8 cellular contexts compared by ENCODE assay signal in the genomic region with DNA sequence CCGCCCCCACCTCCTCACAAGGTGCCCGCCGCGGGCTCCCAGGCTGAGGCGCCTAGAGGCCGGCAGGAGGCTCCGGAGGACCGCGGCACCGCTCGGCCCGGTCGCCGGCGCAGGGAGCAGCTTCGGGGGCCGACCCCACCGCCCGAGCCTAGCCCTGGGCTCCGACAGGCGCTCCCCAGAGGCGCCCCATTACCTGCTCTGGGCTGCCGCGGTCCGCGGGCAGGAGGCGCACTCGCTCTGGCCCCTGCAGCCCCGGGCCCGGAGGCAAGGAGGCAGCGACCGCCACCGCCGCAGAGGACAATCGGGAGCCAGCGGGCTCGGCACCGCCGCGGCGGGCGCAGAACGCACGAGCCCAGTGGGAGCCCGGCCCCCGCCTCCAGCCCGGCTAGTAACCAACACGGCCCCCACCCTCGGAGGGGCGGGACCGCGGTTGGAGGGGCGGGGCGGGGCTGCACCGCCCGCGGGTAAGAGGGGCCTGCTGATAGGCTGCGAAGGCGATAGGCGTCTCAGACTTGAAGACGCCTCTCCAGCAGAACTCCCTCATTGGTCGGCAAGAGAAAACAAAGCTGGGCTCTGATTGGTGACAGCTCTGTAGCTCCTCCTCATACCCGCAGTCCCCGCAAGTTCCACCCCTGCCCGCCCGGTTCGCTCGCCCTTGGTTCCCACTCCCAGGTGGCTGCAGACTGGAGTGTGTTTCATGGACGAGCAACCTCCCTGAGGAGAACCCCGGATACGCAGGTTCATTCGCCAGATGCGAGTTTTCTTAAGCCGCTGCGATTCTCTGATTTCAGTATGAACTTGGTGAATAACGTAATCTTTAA. TPM values are rescaled to one million over a fixed set of nuclear protein-coding genes. Genes with fewer than 3 reads are reported as not detected.
DNase-seq lines count a peak whose midpoint lies in the region; ATAC-seq, FAIRE-seq and TF ChIP-seq lines count a peak whose summit lies in the region.

A gene (minus strand): TSS at position 397 of the 821 bp plus-strand sequence. CDS start 64,460 bp downstream, outside the sequence.

- peak; percentile 99 for ATAC-seq in HG02885 (IDR thresholded peaks at IDR 0.05; ENCODE audit: poor library complexity, unreplicated experiment)
- peak; percentile 98 to 100 (median 99) for ATAC-seq in heart right ventricle

- TF ChIP-seq EP300 in transverse colon (IDR thresholded peaks at IDR 0.05; ENCODE audit: low read depth): no peak

- H3K14ac ChIP-seq in trophoblast cell (ENCODE audit: low read length): peak within 1 kb of the TSS; percentile 71

- H4K12ac ChIP-seq in trophoblast cell (ENCODE audit: low read depth, low read length): peak within 1 kb of the TSS; percentile 28

- no peak for TF ChIP-seq POLR2A in GM12892 (IDR thresholded peaks at IDR 0.05; ENCODE audit: low read depth, low read length)
- peak; percentile 85 for TF ChIP-seq POLR2A in transverse colon (IDR thresholded peaks at IDR 0.05)

- WGBS in heart right ventricle, 2 donors: 0% methylated on average over 52 to 76 of the region's 76 CpGs
- no CpG with 5 or more reads among the region's 76 CpGs for WGBS in trophoblast cell (ENCODE audit: extremely low coverage, insufficient coverage, insufficient read length)
- WGBS in transverse colon (ENCODE audit: low coverage in 1 of 2), 2 donors: 0% methylated on average over 13 of the region's 76 CpGs; no CpG with 5 or more reads in 1 of the 2 donors

- no peak within 1 kb of the TSS for H3K23ac ChIP-seq in trophoblast cell (ENCODE audit: low read length)

- peaks cover 5% of the 10 kb centered on the region for H3K79me1 ChIP-seq in trophoblast cell (ENCODE audit: low read length)

- H3K79me2 ChIP-seq in trophoblast cell (ENCODE audit: control insufficient read depth, insufficient read depth, low read length, poor library complexity): no peaks in the 10 kb centered on the region

- H3K9ac ChIP-seq in trophoblast cell (ENCODE audit: low read length): peak within 1 kb of the TSS; percentile 93

- peak within 1 kb of the TSS; percentile 92 for H3K4me2 ChIP-seq in trophoblast cell (ENCODE audit: low read length)

- H4K8ac ChIP-seq in trophoblast cell (ENCODE audit: low read depth, low read length): peak within 1 kb of the TSS; percentile 73

- TF ChIP-seq CTCF in heart right ventricle (IDR thresholded peaks at IDR 0.05) (peak in 7 of 9 donors; percentile 14 to 57 (median 52)), transverse colon (IDR thresholded peaks at IDR 0.05) (peak; percentile 42 to 63 (median 55))

- H2AK5ac ChIP-seq in trophoblast cell (ENCODE audit: low read length): no peak within 1 kb of the TSS

- H3K4ac ChIP-seq in trophoblast cell (ENCODE audit: low read depth, low read length): peak within 1 kb of the TSS; percentile 18

- peak within 1 kb of the TSS; percentile 62 for H4K91ac ChIP-seq in trophoblast cell (ENCODE audit: low read depth, low read length)

- H2AFZ ChIP-seq in trophoblast cell (ENCODE audit: insufficient read depth, low read length, poor library complexity): peak within 1 kb of the TSS; percentile 62

- DNase-seq in GM12892 (ENCODE audit: insufficient read length) (peak; percentile 80), NCI-H146 treated with DMSO at 0.1 percent for 48 hours (lab: John Stamatoyannopoulos, UW; ENCODE audit: unreplicated experiment) (peak; percentile 83), T-helper 1 cell (peak; percentile 90 to 97 (median 93)), amniotic stem cell (lab: John Stamatoyannopoulos, UW) (peak; percentile 93), heart right ventricle (peak; percentile 93 to 96), trophoblast cell (peak; percentile 98 to 99), transverse colon (peak; percentile 95)

- H3K4me1 ChIP-seq in heart right ventricle (peaks cover 0 to 32% (median 12%) of the 10 kb centered on the region in 9 donors), trophoblast cell (ENCODE audit: control insufficient read depth in 1 of 2, insufficient read depth in 2 of 2, low read length in 2 of 2) (peaks cover 0 to 2% of the 10 kb centered on the region in 2 experiments), transverse colon (peaks cover 0 to 23% (median 15%) of the 10 kb centered on the region in 4 donors)

- H2BK5ac ChIP-seq in trophoblast cell (ENCODE audit: low read depth, low read length, poor library complexity): peak within 1 kb of the TSS; percentile 60

- H3K9me3 ChIP-seq in heart right ventricle: no peaks in the 10 kb centered on the region
- H3K9me3 ChIP-seq in trophoblast cell (ENCODE audit: insufficient read depth, low read depth, low read length): no peaks in the 10 kb centered on the region
- H3K9me3 ChIP-seq in transverse colon: no peaks in the 10 kb centered on the region

- H3K18ac ChIP-seq in trophoblast cell (ENCODE audit: low read length): peak within 1 kb of the TSS; percentile 50

- H3K27ac ChIP-seq in heart right ventricle: peak within 1 kb of the TSS; percentile 64 to 90 (median 84)
- H3K27ac ChIP-seq in trophoblast cell (ENCODE audit: low read depth, low read length): peak within 1 kb of the TSS; percentile 66
- H3K27ac ChIP-seq in transverse colon: peak within 1 kb of the TSS; percentile 92 to 97 (median 96)

- peak; percentile 92 for FAIRE-seq in GM12892 (lab: Jason Lieb, UNC)

- H2BK120ac ChIP-seq in trophoblast cell (ENCODE audit: insufficient read depth, low read length, poor library complexity): peak within 1 kb of the TSS; percentile 54

- no peaks in the 10 kb centered on the region for H3K36me3 ChIP-seq in heart right ventricle
- H3K36me3 ChIP-seq in trophoblast cell (ENCODE audit: control insufficient read depth in 1 of 2, insufficient read depth in 2 of 2, low read length in 2 of 2): no peaks in the 10 kb centered on the region
- no peaks in the 10 kb centered on the region for H3K36me3 ChIP-seq in transverse colon

- H3K4me3 ChIP-seq in heart right ventricle (peak within 1 kb of the TSS; percentile 39 to 98 (median 89)), trophoblast cell (ENCODE audit: low read depth, low read length) (peak within 1 kb of the TSS; percentile 91), transverse colon (peak within 1 kb of the TSS; percentile 63 to 98 (median 84))

- intact Hi-C loops in heart right ventricle (cut with DNase I) (loop anchor here in 8 of 10 donors (1.0 to 5.0 kb wide), 7 partner anchors 23 to 82 kb away; no protein-coding TSS in a partner anchor), transverse colon (cut with DNase I; ENCODE audit: low total_unique reads) (loop anchor here (2.0 kb wide), 2 partner anchors 32 to 80 kb away; no protein-coding TSS in a partner anchor)

- in situ Hi-C loops in transverse colon (cut with MboI; ENCODE audit: low pct_ligation_motif_present in 1 of 4, low pct_unique_long_range_greater_than_20kb in 1 of 4, low sequenced_read_pairs in 3 of 4): no loop called here

- peak within 1 kb of the TSS; percentile 9 for H2BK12ac ChIP-seq in trophoblast cell (ENCODE audit: low read length)

- H3K27me3 ChIP-seq in heart right ventricle: peaks cover 0 to 24% (median 11%) of the 10 kb centered on the region in 7 donors
- H3K27me3 ChIP-seq in trophoblast cell (ENCODE audit: insufficient read depth, low read length): no peaks in the 10 kb centered on the region
- H3K27me3 ChIP-seq in transverse colon: peaks cover 3% of the 10 kb centered on the region

RNA-seq across cellular contexts. Expression of the gene that starts here (rescaled TPM):
- not detected for polyA plus RNA-seq in GM12892 (2012; ENCODE audit: missing spikeins)
- total RNA-seq in heart right ventricle: 10 to 100 TPM; 10.4 to 20.0 (median 15.1) TPM
- 1 to 10 TPM; 3.1 to 3.5 TPM for polyA plus RNA-seq in heart right ventricle
- 12.8 and 13.4 TPM in 2 replicates for polyA plus RNA-seq in trophoblast cell (2013)
- total RNA-seq in transverse colon: 10 to 100 TPM; 13.1 to 44.8 (median 27.3) TPM

Comparison
In these comparisons a context has a peak if more than half of its experiments do, and no peak if none do; other contexts are left out.
1. Peak in every context shown above with its lines: DNase-seq, ATAC-seq, H3K4me3 ChIP-seq and H3K27ac ChIP-seq.